In the genomic region with DNA sequence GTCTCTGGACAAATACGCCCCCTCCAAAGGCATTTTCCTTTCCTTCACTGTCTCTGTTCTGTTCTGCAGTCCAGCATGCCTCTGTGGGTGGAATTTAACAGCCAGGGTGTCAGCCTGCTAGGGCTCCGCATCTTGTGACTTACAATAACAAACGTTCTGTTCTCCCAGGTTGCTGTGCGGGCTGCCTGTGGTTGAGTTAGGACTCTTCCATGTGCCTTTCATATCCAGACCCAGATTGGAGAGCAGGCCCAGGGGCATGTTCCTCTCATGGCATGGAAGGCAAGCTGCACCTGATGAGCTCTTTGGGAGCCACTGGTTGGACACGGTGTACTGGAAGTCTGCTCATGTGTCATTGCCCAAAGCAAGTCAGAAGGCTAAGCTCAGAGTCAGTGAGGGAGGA, we compare ENCODE assay signal across 7 cellular contexts.
DNase-seq lines count a peak whose midpoint lies in the region; ATAC-seq, FAIRE-seq and TF ChIP-seq lines count a peak whose summit lies in the region.
"Not testable (repeated sequence)": the region's sequence is repeated elsewhere in the genome, so short reads cannot be mapped to it uniquely, and the experiment has no call there.

No MANE protein-coding gene starts in this region.

- CTCF ChIA-PET in HepG2 (lab: Yijun Ruan, JAX; ENCODE audit: low intra/inter-chr PET ratio, low total read pairs) = not testable (repeated sequence)

- POLR2A ChIA-PET in HepG2 (lab: Yijun Ruan, JAX) = not testable (repeated sequence)

- H3K4me1 Mint-ChIP-seq in chondrocyte (ENCODE audit: low read depth); natural killer cell treated with Interleukin-12 subunit alpha and Interleukin-12 subunit beta and Interleukin-15 and Interleukin-18, amount 100 ng/mL, for 72 hours (ENCODE audit: low read depth in 2 of 2); stimulated activated effector memory CD8-positive, alpha-beta T cell treated with anti-CD3 and anti-CD28 coated beads, Interleukin-12 subunit alpha, Interleukin-12 subunit beta, amount 100 ng/mL, for 72 hours: not testable (repeated sequence)

- WGBS in HepG2 (ENCODE audit: low lambda C conversion rate) = 19% methylated on average over 5 of the region's 5 CpGs
- WGBS in aorta, 2 donors = 61 to 71% methylated on average over 5 of the region's 5 CpGs

- H3K27ac Mint-ChIP-seq in chondrocyte (ENCODE audit: unreplicated experiment); natural killer cell treated with Interleukin-12 subunit alpha and Interleukin-12 subunit beta and Interleukin-15 and Interleukin-18, amount 100 ng/mL, for 72 hours; stimulated activated effector memory CD8-positive, alpha-beta T cell treated with anti-CD3 and anti-CD28 coated beads, Interleukin-12 subunit alpha, Interleukin-12 subunit beta, amount 100 ng/mL, for 72 hours: not testable (repeated sequence)

- not testable (repeated sequence) for H3K79me2 ChIP-seq in HepG2 (ENCODE audit: insufficient read depth, low read length)

- not testable (repeated sequence) for TF ChIP-seq RAD21 in HepG2 (CRISPR knock-in tag; IDR thresholded peaks at IDR 0.05)

- not testable (repeated sequence) for H4K20me1 ChIP-seq in HepG2 (ENCODE audit: insufficient read depth, low read length)

- TF ChIP-seq EP300 in HepG2 (IDR thresholded peaks at IDR 0.05; ENCODE audit: low read depth in 2 of 2, low read length in 2 of 2); HepG2 (CRISPR knock-in tag; IDR thresholded peaks at IDR 0.05; ENCODE audit: borderline replicate concordance): not testable (repeated sequence)

- peaks cover 80% of the 10 kb centered on the region for H3K9me3 Mint-ChIP-seq in chondrocyte (ENCODE audit: low read depth)
- H3K9me3 Mint-ChIP-seq in natural killer cell treated with Interleukin-12 subunit alpha and Interleukin-12 subunit beta and Interleukin-15 and Interleukin-18, amount 100 ng/mL, for 72 hours = peaks cover 40% of the 10 kb centered on the region
- H3K9me3 Mint-ChIP-seq in stimulated activated effector memory CD8-positive, alpha-beta T cell treated with anti-CD3 and anti-CD28 coated beads, Interleukin-12 subunit alpha, Interleukin-12 subunit beta, amount 100 ng/mL, for 72 hours = peaks cover 40% of the 10 kb centered on the region

- FAIRE-seq in HepG2 (lab: Jason Lieb, UNC) = not testable (repeated sequence)

- not testable (repeated sequence) for H3K27ac ChIP-seq in HepG2 (ENCODE audit: extremely low read length, insufficient read depth, low read length); aorta (ENCODE audit: low read depth in 1 of 2, low read length in 2 of 2)

- H3K4me3 ChIP-seq in HepG2 (replicated peaks in 1 of 3; ENCODE audit: insufficient read depth in 1 of 3, low read depth in 2 of 3, low read length in 3 of 3); aorta (ENCODE audit: low read length in 2 of 2): not testable (repeated sequence)

- H3K36me3 Mint-ChIP-seq in chondrocyte (ENCODE audit: low read depth); stimulated activated effector memory CD8-positive, alpha-beta T cell treated with anti-CD3 and anti-CD28 coated beads, Interleukin-12 subunit alpha, Interleukin-12 subunit beta, amount 100 ng/mL, for 72 hours: not testable (repeated sequence)
- H3K36me3 Mint-ChIP-seq in natural killer cell treated with Interleukin-12 subunit alpha and Interleukin-12 subunit beta and Interleukin-15 and Interleukin-18, amount 100 ng/mL, for 72 hours = peaks cover 37% of the 10 kb centered on the region

- H3K4me1 ChIP-seq in HepG2 (ENCODE audit: insufficient read depth, low read length); aorta (ENCODE audit: control insufficient read depth in 1 of 2, insufficient read depth in 2 of 2, low read length in 2 of 2): not testable (repeated sequence)

- peaks cover 95% of the 10 kb centered on the region for H3K9me3 ChIP-seq in HepG2 (ENCODE audit: low read length)
- not testable (repeated sequence) for H3K9me3 ChIP-seq in aorta (ENCODE audit: control insufficient read depth, low read length)

- intact Hi-C loops in HepG2 (cut with micrococcal nuclease; ENCODE audit: unreplicated experiment); aorta (cut with DNase I): not testable (repeated sequence)

- DNase-seq in SK-MEL-5 (ENCODE audit: low read depth, low spot score) (peak; percentile 62), chondrocyte (ENCODE audit: low spot score) (peak; percentile 96), mesenteric fat pad (ENCODE audit: low spot score) (peak; percentile 92)
- not testable (repeated sequence) for DNase-seq in HepG2 (ENCODE audit: low spot score); natural killer cell treated with Interleukin-12 subunit alpha and Interleukin-12 subunit beta and Interleukin-15 and Interleukin-18, amount 100 ng/mL, for 72 hours (ENCODE audit: low spot score); stimulated activated effector memory CD8-positive, alpha-beta T cell treated with anti-CD3 and anti-CD28 coated beads, Interleukin-12 subunit alpha, Interleukin-12 subunit beta, amount 100 ng/mL, for 72 hours (ENCODE audit: low spot score in 2 of 2); aorta

- H3K9ac ChIP-seq in HepG2 (ENCODE audit: insufficient read depth, low read depth, low read length) = not testable (repeated sequence)

- H3K27me3 ChIP-seq in HepG2 (ENCODE audit: control insufficient read depth in 1 of 2, insufficient read depth in 2 of 2, low read length in 2 of 2); aorta (ENCODE audit: control insufficient read depth in 1 of 2, insufficient read depth in 2 of 2, low read length in 1 of 2): not testable (repeated sequence)

- in situ Hi-C loops in SK-MEL-5 (cut with HindIII; ENCODE audit: low pct_unique_long_range_greater_than_20kb, low sequenced_read_pairs); HepG2 (cut with HindIII; ENCODE audit: extremely low pct_ligation_motif_present, low pct_unique_long_range_greater_than_20kb): not testable (repeated sequence)

- not testable (repeated sequence) for BruUV-seq in HepG2 (replicated peaks; lab: Mats Ljungman, UMichigan)

- not testable (repeated sequence) for TF ChIP-seq CTCF in chondrocyte (IDR thresholded peaks at IDR 0.05); HepG2 (CRISPR knock-in tag; IDR thresholded peaks at IDR 0.05)

- not testable (repeated sequence) for H2AFZ ChIP-seq in HepG2 (ENCODE audit: low read length)

- TF ChIP-seq POLR2A in HepG2 (IDR thresholded peaks at IDR 0.05; ENCODE audit: insufficient read depth in 1 of 2, low read depth in 2 of 2, low read length in 2 of 2) = not testable (repeated sequence)

- H3K27me3 Mint-ChIP-seq in chondrocyte (ENCODE audit: low read depth); natural killer cell treated with Interleukin-12 subunit alpha and Interleukin-12 subunit beta and Interleukin-15 and Interleukin-18, amount 100 ng/mL, for 72 hours: not testable (repeated sequence)

- ATAC-seq in HepG2 = not testable (repeated sequence)
- ATAC-seq in natural killer cell treated with Interleukin-12 subunit alpha and Interleukin-12 subunit beta and Interleukin-15 and Interleukin-18, amount 100 ng/mL, for 72 hours = peak; percentile 21 to 33
- peak; percentile 16 for ATAC-seq in stimulated activated effector memory CD8-positive, alpha-beta T cell treated with anti-CD3 and anti-CD28 coated beads, Interleukin-12 subunit alpha, Interleukin-12 subunit beta, amount 100 ng/mL, for 72 hours
- ATAC-seq in aorta (ENCODE audit: low FRiP score) = peak; percentile 1

- not testable (repeated sequence) for H3K36me3 ChIP-seq in HepG2 (replicated peaks in 1 of 2; ENCODE audit: control insufficient read depth in 1 of 2, insufficient read depth in 2 of 2, low read length in 2 of 2); aorta (ENCODE audit: control insufficient read depth in 1 of 2, insufficient read depth in 2 of 2, low read length in 1 of 2)

- not testable (repeated sequence) for H3K4me3 Mint-ChIP-seq in chondrocyte (ENCODE audit: unreplicated experiment); natural killer cell treated with Interleukin-12 subunit alpha and Interleukin-12 subunit beta and Interleukin-15 and Interleukin-18, amount 100 ng/mL, for 72 hours; stimulated activated effector memory CD8-positive, alpha-beta T cell treated with anti-CD3 and anti-CD28 coated beads, Interleukin-12 subunit alpha, Interleukin-12 subunit beta, amount 100 ng/mL, for 72 hours

- not testable (repeated sequence) for H3K4me2 ChIP-seq in HepG2 (ENCODE audit: low read depth, low read length)

TF ChIP-seq in HepG2, 621 proteins besides CTCF, POLR2A, EP300 and RAD21:
- 0 out of 2 replicates have a peak, but pooled peaks have one; percentile 34 for TF ChIP-seq MATR3 (CRISPR knock-in tag; IDR thresholded peaks at IDR 0.05)
- TF ChIP-seq, protein P1, sequence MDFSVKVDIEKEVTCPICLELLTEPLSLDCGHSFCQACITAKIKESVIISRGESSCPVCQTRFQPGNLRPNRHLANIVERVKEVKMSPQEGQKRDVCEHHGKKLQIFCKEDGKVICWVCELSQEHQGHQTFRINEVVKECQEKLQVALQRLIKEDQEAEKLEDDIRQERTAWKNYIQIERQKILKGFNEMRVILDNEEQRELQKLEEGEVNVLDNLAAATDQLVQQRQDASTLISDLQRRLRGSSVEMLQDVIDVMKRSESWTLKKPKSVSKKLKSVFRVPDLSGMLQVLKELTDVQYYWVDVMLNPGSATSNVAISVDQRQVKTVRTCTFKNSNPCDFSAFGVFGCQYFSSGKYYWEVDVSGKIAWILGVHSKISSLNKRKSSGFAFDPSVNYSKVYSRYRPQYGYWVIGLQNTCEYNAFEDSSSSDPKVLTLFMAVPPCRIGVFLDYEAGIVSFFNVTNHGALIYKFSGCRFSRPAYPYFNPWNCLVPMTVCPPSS (IDR thresholded peaks at IDR 0.05) = 0 out of 2 replicates have a peak, but pooled peaks have one; percentile 23
